ENCODE assay signal across 8 cellular contexts in genomic region chr2:20223345-20224190, GRCh38. TPM values are rescaled to one million over a fixed set of nuclear protein-coding genes. Genes with fewer than 3 reads are reported as not detected.
A peak's percentile ranks its signal among the peaks of the same experiment; 100 is the strongest.
DNase-seq lines count a peak whose midpoint lies in the region; ATAC-seq and TF ChIP-seq lines count a peak whose summit lies in the region.

No MANE protein-coding gene starts in this region.

- peaks cover 17% of the 10 kb centered on the region for H3K27me3 Mint-ChIP-seq in endothelial cell (ENCODE audit: unreplicated experiment)

- H3K36me3 Mint-ChIP-seq in endothelial cell (ENCODE audit: low read depth, unreplicated experiment) = peaks cover 2% of the 10 kb centered on the region

- no peaks in the 10 kb centered on the region for H3K36me3 ChIP-seq in muscle layer of duodenum (ENCODE audit: control insufficient read depth in 1 of 2, insufficient read depth in 2 of 2, low read length in 2 of 2)

- DNase-seq in RPMI7951 (ENCODE audit: low read depth) (peak; percentile 58), endothelial cell (ENCODE audit: low spot score) (peak; percentile 38)

- H3K4me3 Mint-ChIP-seq in endothelial cell (ENCODE audit: unreplicated experiment) = peak overlapping the region; percentile 73

- H3K4me1 Mint-ChIP-seq in endothelial cell (ENCODE audit: unreplicated experiment) = peaks cover 2% of the 10 kb centered on the region

- peak; percentile 28 for ATAC-seq in HG03354 (IDR thresholded peaks at IDR 0.05; ENCODE audit: poor library complexity, severe bottlenecking, unreplicated experiment)
- no peak for ATAC-seq in HG02884 (IDR thresholded peaks at IDR 0.05; ENCODE audit: unreplicated experiment)
- no peak for ATAC-seq in GM18873 (IDR thresholded peaks at IDR 0.05; ENCODE audit: low FRiP score, unreplicated experiment)

- TF ChIP-seq CTCF in 22Rv1 (IDR thresholded peaks at IDR 0.05) = no peak
- no peak for TF ChIP-seq CTCF in endothelial cell (IDR thresholded peaks at IDR 0.05; ENCODE audit: unreplicated experiment)

- H3K27me3 ChIP-seq in muscle layer of duodenum (ENCODE audit: low read depth, low read length) = peaks cover 10% of the 10 kb centered on the region

- H3K27ac ChIP-seq in 22Rv1 (peak overlapping the region; percentile 77), muscle layer of duodenum (ENCODE audit: low read length) (no peak overlapping the region)

- H3K9me3 Mint-ChIP-seq in endothelial cell (ENCODE audit: unreplicated experiment) = no peaks in the 10 kb centered on the region

- peak overlapping the region; percentile 56 for H3K4me3 ChIP-seq in GM08714 (ENCODE audit: low read length)
- peak overlapping the region; percentile 62 to 76 for H3K4me3 ChIP-seq in muscle layer of duodenum (ENCODE audit: low read depth in 1 of 2, low read length in 2 of 2)

- H3K27ac Mint-ChIP-seq in endothelial cell (ENCODE audit: unreplicated experiment) = no peak overlapping the region

- H3K4me1 ChIP-seq in muscle layer of duodenum (ENCODE audit: control insufficient read depth in 1 of 2, insufficient read depth in 2 of 2, low read length in 2 of 2) = peaks cover 6 to 23% of the 10 kb centered on the region in 2 donors

- no peaks in the 10 kb centered on the region for H3K9me3 ChIP-seq in muscle layer of duodenum (ENCODE audit: control insufficient read depth in 1 of 2, low read length in 2 of 2)

RNA-seq across cellular contexts. Expression of gene SDC1, which starts 1.4 kb away (rescaled TPM):
- total RNA-seq in RPMI7951 (2014; rRNA removed; shearing (Covaris generic)) = 28.8 and 42.3 TPM in 2 replicates
- 3.6 TPM for total RNA-seq in endothelial cell (ENCODE audit: unreplicated experiment)
